In the genomic region with DNA sequence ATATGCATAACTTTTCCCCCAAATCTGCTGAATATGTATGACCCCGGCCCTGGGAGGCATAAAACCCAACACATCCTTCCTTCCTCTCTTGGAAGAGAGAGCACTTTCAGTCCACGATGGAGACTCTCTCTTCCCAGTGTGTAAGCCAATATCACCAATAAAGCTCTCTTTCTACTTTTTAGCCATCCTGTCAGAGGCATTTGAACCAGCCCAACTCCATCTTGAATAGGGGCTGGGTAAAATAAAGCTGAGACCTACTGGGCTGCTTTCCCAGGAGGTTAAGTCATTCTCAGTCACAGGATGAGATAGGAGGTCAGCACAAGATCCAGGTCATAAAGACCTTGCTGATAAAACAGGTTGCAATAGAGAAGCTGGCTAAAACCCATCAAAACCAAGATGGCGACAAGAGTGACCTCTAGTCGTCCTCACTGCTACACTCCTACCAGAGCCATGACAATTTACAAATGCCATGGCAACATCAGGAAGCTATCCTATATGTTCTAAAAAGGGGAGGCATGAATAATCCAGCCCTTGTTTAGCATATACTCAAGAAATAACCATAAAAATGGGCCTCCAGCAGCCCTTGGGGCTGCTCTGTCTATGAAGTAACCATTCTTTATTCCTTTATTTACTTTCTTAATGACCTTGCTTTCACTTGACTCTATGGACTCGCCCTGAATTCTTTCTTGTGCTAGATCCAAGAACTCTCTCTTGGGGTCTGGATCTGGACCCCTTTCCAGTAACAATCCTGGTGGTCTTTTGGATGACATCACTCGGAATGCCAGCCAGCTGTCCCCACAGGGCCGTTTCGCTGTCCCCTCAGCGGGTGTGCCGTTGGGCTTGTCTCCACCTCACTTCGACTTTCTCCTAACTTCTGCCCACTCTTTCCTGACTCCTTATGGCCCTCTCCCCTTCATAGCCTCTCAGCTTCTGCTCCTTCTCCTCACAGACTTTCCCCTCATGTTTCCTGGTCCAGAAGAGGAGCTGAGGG, we compare ENCODE assay signal across 1 cellular context.
TF ChIP-seq lines count a peak whose summit lies in the region.

No MANE protein-coding gene starts in this region.

TF ChIP-seq in K562, 482 proteins besides CTCF, POLR2A, EP300 and RAD21 (continued from another document):
- TF ChIP-seq ETS2 (tag; IDR thresholded peaks at IDR 0.05; ENCODE audit: borderline replicate concordance, poor library complexity, severe bottlenecking) (no peak), ZBTB26 (CRISPR knock-in tag; IDR thresholded peaks at IDR 0.05) (no peak), ELF1 (tag; IDR thresholded peaks at IDR 0.05) (no peak), MCM7 (IDR thresholded peaks at IDR 0.05) (no peak), TSHZ1 (CRISPR knock-in tag; IDR thresholded peaks at IDR 0.05) (peak; percentile 60; the same call in 1 of the 2 replicates), HDAC8 (tag; IDR thresholded peaks at IDR 0.05) (peak; percentile 86), ESRRA (IDR thresholded peaks at IDR 0.05; ENCODE audit: borderline replicate concordance, low read depth) (peak; percentile 34; the same call in 1 of the 2 replicates), MEF2D (tag; conservative IDR thresholded peaks at IDR 0.05; ENCODE audit: low read depth) (peak; percentile 38; the same call in 1 of the 2 replicates), ZNF589 (CRISPR knock-in tag; IDR thresholded peaks at IDR 0.05; ENCODE audit: low read depth) (peak; percentile 91)
- TF ChIP-seq, protein P1, sequence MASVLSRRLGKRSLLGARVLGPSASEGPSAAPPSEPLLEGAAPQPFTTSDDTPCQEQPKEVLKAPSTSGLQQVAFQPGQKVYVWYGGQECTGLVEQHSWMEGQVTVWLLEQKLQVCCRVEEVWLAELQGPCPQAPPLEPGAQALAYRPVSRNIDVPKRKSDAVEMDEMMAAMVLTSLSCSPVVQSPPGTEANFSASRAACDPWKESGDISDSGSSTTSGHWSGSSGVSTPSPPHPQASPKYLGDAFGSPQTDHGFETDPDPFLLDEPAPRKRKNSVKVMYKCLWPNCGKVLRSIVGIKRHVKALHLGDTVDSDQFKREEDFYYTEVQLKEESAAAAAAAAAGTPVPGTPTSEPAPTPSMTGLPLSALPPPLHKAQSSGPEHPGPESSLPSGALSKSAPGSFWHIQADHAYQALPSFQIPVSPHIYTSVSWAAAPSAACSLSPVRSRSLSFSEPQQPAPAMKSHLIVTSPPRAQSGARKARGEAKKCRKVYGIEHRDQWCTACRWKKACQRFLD (CRISPR knock-in tag; IDR thresholded peaks at IDR 0.05) = 0 out of 2 replicates have a peak, but pooled peaks have one; percentile 52
- TF ChIP-seq, protein P2, sequence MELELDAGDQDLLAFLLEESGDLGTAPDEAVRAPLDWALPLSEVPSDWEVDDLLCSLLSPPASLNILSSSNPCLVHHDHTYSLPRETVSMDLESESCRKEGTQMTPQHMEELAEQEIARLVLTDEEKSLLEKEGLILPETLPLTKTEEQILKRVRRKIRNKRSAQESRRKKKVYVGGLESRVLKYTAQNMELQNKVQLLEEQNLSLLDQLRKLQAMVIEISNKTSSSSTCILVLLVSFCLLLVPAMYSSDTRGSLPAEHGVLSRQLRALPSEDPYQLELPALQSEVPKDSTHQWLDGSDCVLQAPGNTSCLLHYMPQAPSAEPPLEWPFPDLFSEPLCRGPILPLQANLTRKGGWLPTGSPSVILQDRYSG (tag; conservative IDR thresholded peaks at IDR 0.05; ENCODE audit: low read depth) = 0 out of 2 replicates have a peak, but pooled peaks have one; percentile 54
